In genomic region chr14:65819567-65819966, GRCh38 we compare ENCODE assay signal across 33 cellular contexts.
A peak's percentile ranks its signal among the peaks of the same experiment; 100 is the strongest.
DNase-seq lines count a peak whose midpoint lies in the region; ATAC-seq, FAIRE-seq and TF ChIP-seq lines count a peak whose summit lies in the region.
"Had no signal": no experiment of that assay in that cellular context is flagged by ENCODE, and none has a peak within 500 bp of the region (broad histone marks: within the 10 kb centered on the region; RNA-seq: fewer than 3 reads in every experiment).

No MANE protein-coding gene starts in this region.

- WGBS in GM23248 (ENCODE audit: low coverage in 1 of 2, low lambda C conversion rate in 2 of 2, missing lambda C conversion rate in 2 of 2), 2 experiments: 55 to 58% methylated on average over 6 of the region's 6 CpGs

- FAIRE-seq in HTR-8/SVneo (lab: Jason Lieb, UNC): peak; percentile 62
- FAIRE-seq: A204.1, A549, D721Med had no signal

- H3K36me3 ChIP-seq in neural cell (ENCODE audit: insufficient read depth, low read length) (no peaks in the 10 kb centered on the region), GM23248 (ENCODE audit: low read depth) (no peaks in the 10 kb centered on the region)
- H3K36me3 ChIP-seq: BE2C; BLaER1; BLaER1 treated with 17β-estradiol and CSF1 and Interleukin-3, amounts not matched to agents 10 nM and 100 nM had no signal

- H3K9ac ChIP-seq in neural cell (ENCODE audit: low read length) (peak overlapping the region; percentile 40), GM23248 (no peak overlapping the region)
- H3K9ac ChIP-seq: BLaER1; BLaER1 treated with 17β-estradiol and CSF1 and Interleukin-3, amounts not matched to agents 10 nM and 100 nM had no signal

- ATAC-seq in GM19395 (IDR thresholded peaks at IDR 0.05; ENCODE audit: unreplicated experiment): no peak
- ATAC-seq: A549; CD8-positive, alpha-beta T cell had no signal

- H3K9me3 ChIP-seq in neural cell (ENCODE audit: low read length) (no peaks in the 10 kb centered on the region), GM23248 (ENCODE audit: low read depth) (no peaks in the 10 kb centered on the region)
- H3K9me3 ChIP-seq: A549; BLaER1; BLaER1 treated with 17β-estradiol and CSF1 and Interleukin-3, amounts not matched to agents 10 nM and 100 nM; Caco-2 had no signal

- H3K4me3 ChIP-seq in neural cell (ENCODE audit: low read length): peak overlapping the region; percentile 16
- no peak overlapping the region for H3K4me3 ChIP-seq in GM23248
- H3K4me3 ChIP-seq: A549; BLaER1; BLaER1 treated with 17β-estradiol and CSF1 and Interleukin-3, amounts not matched to agents 10 nM and 100 nM had no signal

- no peaks in the 10 kb centered on the region for H3K27me3 ChIP-seq in neural cell (ENCODE audit: insufficient read depth, low read depth, low read length)
- H3K27me3 ChIP-seq in GM23248 (replicated peaks; ENCODE audit: insufficient read depth): peaks cover 5% of the 10 kb centered on the region
- H3K27me3 ChIP-seq: BE2C; BLaER1; BLaER1 treated with 17β-estradiol and CSF1 and Interleukin-3, amounts not matched to agents 10 nM and 100 nM had no signal

- H2AFZ ChIP-seq in neural cell (ENCODE audit: low read depth, low read length) (no peak overlapping the region), GM23248 (no peak overlapping the region)

- TF ChIP-seq RAD21 in neural cell (conservative IDR thresholded peaks at IDR 0.05): peak; percentile 30

- H4K20me1 ChIP-seq in neural cell (ENCODE audit: insufficient read depth) (no peaks in the 10 kb centered on the region), GM23248 (ENCODE audit: insufficient read depth) (no peaks in the 10 kb centered on the region)
- H4K20me1 ChIP-seq: BLaER1; BLaER1 treated with 17β-estradiol and CSF1 and Interleukin-3, amounts not matched to agents 10 nM and 100 nM had no signal

- H3F3A ChIP-seq in neural cell (ENCODE audit: insufficient read depth, low read length, poor library complexity, severe bottlenecking) (no peaks in the 10 kb centered on the region), GM23248 (ENCODE audit: insufficient read depth) (no peaks in the 10 kb centered on the region)

- TF ChIP-seq EP300 in neural cell (conservative IDR thresholded peaks at IDR 0.05; ENCODE audit: poor library complexity, severe bottlenecking): peak; percentile 91

- no peaks in the 10 kb centered on the region for H3K4me1 ChIP-seq in GM23248 (ENCODE audit: insufficient read depth)
- H3K4me1 ChIP-seq: A549; BE2C; BLaER1; BLaER1 treated with 17β-estradiol and CSF1 and Interleukin-3, amounts not matched to agents 10 nM and 100 nM; Caco-2 had no signal

- H3K9me2 ChIP-seq in neural cell (ENCODE audit: insufficient read depth, low read length) (no peaks in the 10 kb centered on the region), GM23248 (ENCODE audit: insufficient read depth) (no peaks in the 10 kb centered on the region)

- peak; percentile 7 for DNase-seq in NCI-H2227 (lab: John Stamatoyannopoulos, UW; ENCODE audit: unreplicated experiment)
- no peak for DNase-seq in NCI-H2227 treated with DMSO at 0.1 percent for 48 hours (lab: John Stamatoyannopoulos, UW)
- no peak for DNase-seq in HTR-8/SVneo (ENCODE audit: insufficient read length, low spot score)
- no peak for DNase-seq in GM23248
- DNase-seq: 8988T; ACHN; AML-193; BE2C; C1 segment of cervical spinal cord; Caco-2; Calu3; CD4-positive, alpha-beta memory T cell; CD4-positive, alpha-beta T cell; CD4-positive, CD25-positive, alpha-beta regulatory T cell; CD8-positive, alpha-beta memory T cell; CD8-positive, alpha-beta T cell; COR-L47; DMS 273 treated with DMSO at 0.1 percent for 48 hours; DMS153; DMS53; DMS79; DMS79 treated with DMSO at 0.1 percent for 48 hours; DND-41; EL had no signal

- H3K4me2 ChIP-seq in neural cell (ENCODE audit: low read length) (peak overlapping the region; percentile 25), GM23248 (ENCODE audit: unreplicated experiment) (no peak overlapping the region)
- H3K4me2 ChIP-seq: A549; BLaER1; BLaER1 treated with 17β-estradiol and CSF1 and Interleukin-3, amounts not matched to agents 10 nM and 100 nM had no signal

- in situ Hi-C loops in GM23248 (cut with MboI): no loop called here

- peak overlapping the region; percentile 67 for H3K27ac ChIP-seq in neural cell (ENCODE audit: low read length)
- no peak overlapping the region for H3K27ac ChIP-seq in GM23248
- H3K27ac ChIP-seq: 22Rv1; A549; BLaER1; BLaER1 treated with 17β-estradiol and CSF1 and Interleukin-3, amounts not matched to agents 10 nM and 100 nM; C4-2B had no signal

- TF ChIP-seq CTCF in neural cell (IDR thresholded peaks at IDR 0.05; ENCODE audit: poor library complexity, severe bottlenecking): no peak

- H3K79me2 ChIP-seq in neural cell (replicated peaks; ENCODE audit: insufficient read depth, low read length): no peaks in the 10 kb centered on the region
- no peaks in the 10 kb centered on the region for H3K79me2 ChIP-seq in GM23248 (ENCODE audit: insufficient read depth)

TF ChIP-seq in neural cell, 6 proteins besides CTCF, POLR2A, EP300 and RAD21:
- TF ChIP-seq TAF1 (IDR thresholded peaks at IDR 0.05; ENCODE audit: low read depth) (no peak), SMC3 (conservative IDR thresholded peaks at IDR 0.05; ENCODE audit: poor library complexity) (peak; percentile 36), EZH2 (IDR thresholded peaks at IDR 0.05; ENCODE audit: borderline replicate concordance, insufficient read depth, low read length, poor library complexity, severe bottlenecking) (no peak), POLR2AphosphoS5 (IDR thresholded peaks at IDR 0.05) (peak; percentile 93)
- TF ChIP-seq, protein P1, sequence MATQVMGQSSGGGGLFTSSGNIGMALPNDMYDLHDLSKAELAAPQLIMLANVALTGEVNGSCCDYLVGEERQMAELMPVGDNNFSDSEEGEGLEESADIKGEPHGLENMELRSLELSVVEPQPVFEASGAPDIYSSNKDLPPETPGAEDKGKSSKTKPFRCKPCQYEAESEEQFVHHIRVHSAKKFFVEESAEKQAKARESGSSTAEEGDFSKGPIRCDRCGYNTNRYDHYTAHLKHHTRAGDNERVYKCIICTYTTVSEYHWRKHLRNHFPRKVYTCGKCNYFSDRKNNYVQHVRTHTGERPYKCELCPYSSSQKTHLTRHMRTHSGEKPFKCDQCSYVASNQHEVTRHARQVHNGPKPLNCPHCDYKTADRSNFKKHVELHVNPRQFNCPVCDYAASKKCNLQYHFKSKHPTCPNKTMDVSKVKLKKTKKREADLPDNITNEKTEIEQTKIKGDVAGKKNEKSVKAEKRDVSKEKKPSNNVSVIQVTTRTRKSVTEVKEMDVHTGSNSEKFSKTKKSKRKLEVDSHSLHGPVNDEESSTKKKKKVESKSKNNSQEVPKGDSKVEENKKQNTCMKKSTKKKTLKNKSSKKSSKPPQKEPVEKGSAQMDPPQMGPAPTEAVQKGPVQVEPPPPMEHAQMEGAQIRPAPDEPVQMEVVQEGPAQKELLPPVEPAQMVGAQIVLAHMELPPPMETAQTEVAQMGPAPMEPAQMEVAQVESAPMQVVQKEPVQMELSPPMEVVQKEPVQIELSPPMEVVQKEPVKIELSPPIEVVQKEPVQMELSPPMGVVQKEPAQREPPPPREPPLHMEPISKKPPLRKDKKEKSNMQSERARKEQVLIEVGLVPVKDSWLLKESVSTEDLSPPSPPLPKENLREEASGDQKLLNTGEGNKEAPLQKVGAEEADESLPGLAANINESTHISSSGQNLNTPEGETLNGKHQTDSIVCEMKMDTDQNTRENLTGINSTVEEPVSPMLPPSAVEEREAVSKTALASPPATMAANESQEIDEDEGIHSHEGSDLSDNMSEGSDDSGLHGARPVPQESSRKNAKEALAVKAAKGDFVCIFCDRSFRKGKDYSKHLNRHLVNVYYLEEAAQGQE (IDR thresholded peaks at IDR 0.05; ENCODE audit: borderline replicate concordance): peak; percentile 55
